In the genomic region with DNA sequence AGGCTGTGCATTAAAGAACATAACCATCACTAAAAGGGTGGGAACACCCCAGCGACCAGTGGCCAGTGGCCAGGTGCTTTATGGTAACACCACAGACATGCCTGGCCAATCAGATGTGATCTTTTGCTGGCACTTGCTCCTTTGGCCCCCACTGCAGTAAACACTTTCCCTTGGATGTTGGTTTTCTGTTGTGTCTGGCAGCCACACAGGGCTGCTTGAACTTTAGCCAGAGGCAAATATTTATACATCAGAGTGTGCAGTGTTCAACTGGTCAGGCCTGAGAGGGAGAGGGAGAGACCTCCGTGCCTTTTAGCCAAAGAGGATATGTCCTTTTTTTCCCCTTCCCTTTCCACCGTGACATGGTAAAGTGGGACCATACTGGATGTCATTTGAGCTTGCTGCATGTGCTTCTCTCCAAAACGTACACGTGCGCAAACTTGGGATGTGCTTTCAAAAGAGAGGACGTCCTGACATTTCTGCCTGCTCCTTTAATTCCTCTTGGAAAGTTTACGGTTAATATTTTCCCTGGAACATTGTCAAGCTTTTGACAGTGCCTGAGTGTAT, we compare ENCODE assay signal across 10 cellular contexts.
A peak's percentile ranks its signal among the peaks of the same experiment; 100 is the strongest.
DNase-seq lines count a peak whose midpoint lies in the region; ATAC-seq and TF ChIP-seq lines count a peak whose summit lies in the region.
"Had no signal": no experiment of that assay in that cellular context is flagged by ENCODE, and none has a peak within 500 bp of the region (broad histone marks: within the 10 kb centered on the region; RNA-seq: fewer than 3 reads in every experiment).

No MANE protein-coding gene starts in this region.

- H3K4me3 ChIP-seq in liver (ENCODE audit: low read depth in 1 of 3, low read length in 3 of 3): peak overlapping the region; percentile 36 to 76 (median 57)
- H3K4me3 ChIP-seq in suprapubic skin: peak overlapping the region; percentile 42
- H3K4me3 ChIP-seq: GM12878 had no signal

- H3K4me1 ChIP-seq in liver (ENCODE audit: control insufficient read depth in 4 of 4, insufficient read depth in 4 of 4, low read length in 3 of 4) (peaks cover 0 to 38% (median 32%) of the 10 kb centered on the region in 4 donors), suprapubic skin (peaks cover 77% of the 10 kb centered on the region)

- TF ChIP-seq EP300 in suprapubic skin (IDR thresholded peaks at IDR 0.05): no peak

- WGBS in liver: 22% methylated on average over 8 of the region's 8 CpGs
- 15% methylated on average over 8 of the region's 8 CpGs for WGBS in suprapubic skin

- TF ChIP-seq CTCF in liver (IDR thresholded peaks at IDR 0.05; ENCODE audit: low read depth, low read length, missing input control) (no peak), suprapubic skin (IDR thresholded peaks at IDR 0.05) (no peak)

- H3K27ac ChIP-seq in cingulate gyrus (ENCODE audit: low read depth, low read length) (peak overlapping the region; percentile 93), liver (ENCODE audit: low read depth in 1 of 2, low read length in 2 of 2) (peak overlapping the region; percentile 96), suprapubic skin (peak overlapping the region; percentile 91)
- H3K27ac ChIP-seq: HL-60 had no signal

- no peak for TF ChIP-seq POLR2A in suprapubic skin (IDR thresholded peaks at IDR 0.05)

- no peak for ATAC-seq in GM18520 (IDR thresholded peaks at IDR 0.05; ENCODE audit: unreplicated experiment)
- ATAC-seq: GM12878 had no signal

- no peaks in the 10 kb centered on the region for H3K27me3 ChIP-seq in liver (ENCODE audit: control insufficient read depth in 4 of 4, insufficient read depth in 4 of 4, low read length in 3 of 4)
- no peaks in the 10 kb centered on the region for H3K27me3 ChIP-seq in suprapubic skin

- no peaks in the 10 kb centered on the region for H3K36me3 ChIP-seq in liver (ENCODE audit: control insufficient read depth in 4 of 4, insufficient read depth in 3 of 4, low read depth in 1 of 4, low read length in 3 of 4)
- no peaks in the 10 kb centered on the region for H3K36me3 ChIP-seq in suprapubic skin

- H3K9me3 ChIP-seq in liver (ENCODE audit: control insufficient read depth in 4 of 4, low read length in 3 of 4): no peaks in the 10 kb centered on the region
- H3K9me3 ChIP-seq in suprapubic skin: no peaks in the 10 kb centered on the region

- peak; percentile 60 to 73 for TF ChIP-seq RAD21 in liver (IDR thresholded peaks at IDR 0.05)

- peak overlapping the region; percentile 73 to 93 for H3K9ac ChIP-seq in liver (ENCODE audit: low read depth in 1 of 2, low read length in 2 of 2)

- DNase-seq in NCI-H1105 (lab: John Stamatoyannopoulos, UW): peak; percentile 49
- no peak for DNase-seq in suprapubic skin (ENCODE audit: low spot score in 2 of 2)
- no peak for DNase-seq in NCI-H2171 (lab: John Stamatoyannopoulos, UW)
- no peak for DNase-seq in T-helper 9 cell
- DNase-seq in NCI-H524 (lab: John Stamatoyannopoulos, UW): no peak

TF ChIP-seq in liver, 16 proteins besides CTCF, POLR2A, EP300 and RAD21:
- TF ChIP-seq RXRA (IDR thresholded peaks at IDR 0.05): peak; percentile 76 to 79
- TF ChIP-seq, protein P1, sequence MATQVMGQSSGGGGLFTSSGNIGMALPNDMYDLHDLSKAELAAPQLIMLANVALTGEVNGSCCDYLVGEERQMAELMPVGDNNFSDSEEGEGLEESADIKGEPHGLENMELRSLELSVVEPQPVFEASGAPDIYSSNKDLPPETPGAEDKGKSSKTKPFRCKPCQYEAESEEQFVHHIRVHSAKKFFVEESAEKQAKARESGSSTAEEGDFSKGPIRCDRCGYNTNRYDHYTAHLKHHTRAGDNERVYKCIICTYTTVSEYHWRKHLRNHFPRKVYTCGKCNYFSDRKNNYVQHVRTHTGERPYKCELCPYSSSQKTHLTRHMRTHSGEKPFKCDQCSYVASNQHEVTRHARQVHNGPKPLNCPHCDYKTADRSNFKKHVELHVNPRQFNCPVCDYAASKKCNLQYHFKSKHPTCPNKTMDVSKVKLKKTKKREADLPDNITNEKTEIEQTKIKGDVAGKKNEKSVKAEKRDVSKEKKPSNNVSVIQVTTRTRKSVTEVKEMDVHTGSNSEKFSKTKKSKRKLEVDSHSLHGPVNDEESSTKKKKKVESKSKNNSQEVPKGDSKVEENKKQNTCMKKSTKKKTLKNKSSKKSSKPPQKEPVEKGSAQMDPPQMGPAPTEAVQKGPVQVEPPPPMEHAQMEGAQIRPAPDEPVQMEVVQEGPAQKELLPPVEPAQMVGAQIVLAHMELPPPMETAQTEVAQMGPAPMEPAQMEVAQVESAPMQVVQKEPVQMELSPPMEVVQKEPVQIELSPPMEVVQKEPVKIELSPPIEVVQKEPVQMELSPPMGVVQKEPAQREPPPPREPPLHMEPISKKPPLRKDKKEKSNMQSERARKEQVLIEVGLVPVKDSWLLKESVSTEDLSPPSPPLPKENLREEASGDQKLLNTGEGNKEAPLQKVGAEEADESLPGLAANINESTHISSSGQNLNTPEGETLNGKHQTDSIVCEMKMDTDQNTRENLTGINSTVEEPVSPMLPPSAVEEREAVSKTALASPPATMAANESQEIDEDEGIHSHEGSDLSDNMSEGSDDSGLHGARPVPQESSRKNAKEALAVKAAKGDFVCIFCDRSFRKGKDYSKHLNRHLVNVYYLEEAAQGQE (IDR thresholded peaks at IDR 0.05): peak; percentile 66
- no peak for TF ChIP-seq YY1 (IDR thresholded peaks at IDR 0.05)
- TF ChIP-seq GABPA (IDR thresholded peaks at IDR 0.05 in 1 of 2, conservative IDR thresholded peaks at IDR 0.05 in 1 of 2): no peak
- peak; percentile 31 for TF ChIP-seq FOXA1 (IDR thresholded peaks at IDR 0.05)
- peak; percentile 62 for TF ChIP-seq TAF1 (conservative IDR thresholded peaks at IDR 0.05)
- TF ChIP-seq NR2F2 (IDR thresholded peaks at IDR 0.05): peak; percentile 56
- TF ChIP-seq HNF4G (IDR thresholded peaks at IDR 0.05): peak; percentile 68
- TF ChIP-seq, protein P2, sequence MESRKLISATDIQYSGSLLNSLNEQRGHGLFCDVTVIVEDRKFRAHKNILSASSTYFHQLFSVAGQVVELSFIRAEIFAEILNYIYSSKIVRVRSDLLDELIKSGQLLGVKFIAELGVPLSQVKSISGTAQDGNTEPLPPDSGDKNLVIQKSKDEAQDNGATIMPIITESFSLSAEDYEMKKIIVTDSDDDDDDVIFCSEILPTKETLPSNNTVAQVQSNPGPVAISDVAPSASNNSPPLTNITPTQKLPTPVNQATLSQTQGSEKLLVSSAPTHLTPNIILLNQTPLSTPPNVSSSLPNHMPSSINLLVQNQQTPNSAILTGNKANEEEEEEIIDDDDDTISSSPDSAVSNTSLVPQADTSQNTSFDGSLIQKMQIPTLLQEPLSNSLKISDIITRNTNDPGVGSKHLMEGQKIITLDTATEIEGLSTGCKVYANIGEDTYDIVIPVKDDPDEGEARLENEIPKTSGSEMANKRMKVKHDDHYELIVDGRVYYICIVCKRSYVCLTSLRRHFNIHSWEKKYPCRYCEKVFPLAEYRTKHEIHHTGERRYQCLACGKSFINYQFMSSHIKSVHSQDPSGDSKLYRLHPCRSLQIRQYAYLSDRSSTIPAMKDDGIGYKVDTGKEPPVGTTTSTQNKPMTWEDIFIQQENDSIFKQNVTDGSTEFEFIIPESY (IDR thresholded peaks at IDR 0.05): peak; percentile 30
- TF ChIP-seq FOXA2 (IDR thresholded peaks at IDR 0.05): peak; percentile 74
- TF ChIP-seq, protein P3, sequence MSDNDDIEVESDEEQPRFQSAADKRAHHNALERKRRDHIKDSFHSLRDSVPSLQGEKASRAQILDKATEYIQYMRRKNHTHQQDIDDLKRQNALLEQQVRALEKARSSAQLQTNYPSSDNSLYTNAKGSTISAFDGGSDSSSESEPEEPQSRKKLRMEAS (IDR thresholded peaks at IDR 0.05): peak; percentile 62
- TF ChIP-seq SP1 (IDR thresholded peaks at IDR 0.05): peak; percentile 88
- TF ChIP-seq JUND (IDR thresholded peaks at IDR 0.05): peak; percentile 24 to 52
- TF ChIP-seq EGR1 (IDR thresholded peaks at IDR 0.05; ENCODE audit: low read depth in 2 of 2): peak in 1 of 2 donors; percentile 10
- TF ChIP-seq HNF4A (conservative IDR thresholded peaks at IDR 0.05): peak; percentile 88
- TF ChIP-seq, protein P4, sequence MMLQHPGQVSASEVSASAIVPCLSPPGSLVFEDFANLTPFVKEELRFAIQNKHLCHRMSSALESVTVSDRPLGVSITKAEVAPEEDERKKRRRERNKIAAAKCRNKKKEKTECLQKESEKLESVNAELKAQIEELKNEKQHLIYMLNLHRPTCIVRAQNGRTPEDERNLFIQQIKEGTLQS (IDR thresholded peaks at IDR 0.05): no peak
TF ChIP-seq in liver: peak in this region for 13.
